In the genomic region with DNA sequence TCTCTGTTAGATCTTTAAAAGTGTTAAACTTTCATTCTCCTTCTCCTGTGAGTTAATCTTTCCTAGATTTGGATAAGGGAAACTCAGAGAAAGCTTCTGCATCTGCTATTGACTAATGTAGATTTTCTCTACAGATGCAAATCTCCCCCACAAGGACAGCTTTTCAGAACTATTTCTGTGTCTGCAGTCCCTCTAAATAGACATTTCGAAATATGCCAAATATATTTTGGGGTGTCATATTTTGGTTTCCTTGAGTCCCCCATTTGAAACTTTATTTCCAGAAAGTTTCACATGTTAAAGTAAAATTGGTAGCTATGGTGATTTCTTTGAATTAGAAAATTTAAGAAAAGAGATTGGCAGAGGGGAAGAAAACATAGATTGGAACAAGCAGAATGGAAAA, we compare ENCODE assay signal across 25 cellular contexts.
"Had no signal": no experiment of that assay in that cellular context is flagged by ENCODE, and none has a peak within 500 bp of the region (broad histone marks: within the 10 kb centered on the region; RNA-seq: fewer than 3 reads in every experiment).

No MANE protein-coding gene starts in this region.

- H3K9me3 ChIP-seq: esophagus squamous epithelium, lower lobe of right lung, psoas muscle, thoracic aorta, upper lobe of right lung, uterus had no signal

- H3K27ac ChIP-seq: coronary artery, esophagus squamous epithelium, lower lobe of right lung, psoas muscle, sigmoid colon, thoracic aorta, tibial nerve, upper lobe of right lung, uterus had no signal

- H3K4me3 ChIP-seq: coronary artery, esophagus squamous epithelium, lower lobe of right lung, psoas muscle, sigmoid colon, thoracic aorta, tibial nerve, upper lobe of right lung, uterus had no signal

- H3K4me1 ChIP-seq: esophagus squamous epithelium, lower lobe of right lung, psoas muscle, sigmoid colon, tibial nerve, upper lobe of right lung, uterus had no signal

- H3K36me3 ChIP-seq: esophagus squamous epithelium, lower lobe of right lung, sigmoid colon, thoracic aorta, tibial nerve, upper lobe of right lung, uterus had no signal

- H3K27me3 ChIP-seq: esophagus squamous epithelium, sigmoid colon, tibial nerve, upper lobe of right lung, uterus had no signal

- ATAC-seq: left ventricle myocardium superior; lower lobe of right lung; naive thymus-derived CD8-positive, alpha-beta T cell; psoas muscle; right cardiac atrium; stimulated activated naive B cell treated with anti-CD40 and anti-IgM and Interleukin-4, amounts not matched to agents 10 μg/mL and 1 μg/mL and 100 μg/mL, for 72 hours; upper lobe of right lung had no signal

- DNase-seq: dermis blood vessel endothelial cell; effector memory CD4-positive, alpha-beta T cell; erythroblast; esophagus squamous epithelium; foreskin melanocyte; glutamatergic neuron; hypothalamus; immature natural killer cell; islet precursor cell; left ventricle myocardium superior; lower lobe of right lung; naive thymus-derived CD8-positive, alpha-beta T cell; nephron progenitor cell; nucleus accumbens; posterior cingulate gyrus; psoas muscle; right cardiac atrium; sigmoid colon; stimulated activated CD4-positive, alpha-beta T cell treated with anti-CD3 and anti-CD28 coated beads, Interleukin-4, amount 100 ng/mL, for 4 hours; stimulated activated naive B cell treated with anti-CD40 and anti-IgM and Interleukin-4, amounts not matched to agents 10 μg/mL and 1 μg/mL and 100 μg/mL, for 72 hours; upper lobe of right lung; uterus had no signal
